8 cellular contexts compared by ENCODE assay signal in genomic region chr1:65309317-65310077, GRCh38. TPM values are rescaled to one million over a fixed set of nuclear protein-coding genes. Genes with fewer than 3 reads are reported as not detected.
DNase-seq lines count a peak whose midpoint lies in the region; ATAC-seq and TF ChIP-seq lines count a peak whose summit lies in the region.

DNAJC6 (plus strand) TSS chr1:65309543; CDS start chr1:65309746, 203 bp downstream.

- ATAC-seq in left lobe of liver: peak; percentile 99
- no peak for ATAC-seq in HG03025 (IDR thresholded peaks at IDR 0.05; ENCODE audit: low FRiP score, unreplicated experiment)

- no peaks in the 10 kb centered on the region for H3K36me3 ChIP-seq in BE2C

- H3K27me3 ChIP-seq in BE2C: no peaks in the 10 kb centered on the region

- H3K4me3 ChIP-seq in BE2C (ENCODE audit: low read depth, low read length): peak within 1 kb of the TSS; percentile 76

- no peaks in the 10 kb centered on the region for H3K4me1 ChIP-seq in BE2C

- peak; percentile 62 for DNase-seq in BE2C
- peak; percentile 29 for DNase-seq in HCEC 1CT
- DNase-seq in NCI-H226: peak; percentile 50
- DNase-seq in activated CD4-positive, alpha-beta T cell treated with anti-CD3 and anti-CD28 coated beads, Interleukin-2, amount 50 U/mL, for 48 hours: peak; percentile 64
- peak; percentile 38 to 79 for DNase-seq in dermis microvascular lymphatic vessel endothelial cell (ENCODE audit: low read depth in 2 of 2)
- DNase-seq in left lobe of liver (ENCODE audit: low spot score): peak; percentile 53
- peak; percentile 54 to 66 for DNase-seq in stimulated activated CD4-positive, alpha-beta T cell treated with anti-CD3 and anti-CD28 coated beads, Interleukin-2, amount 100 ng/mL, for 24 hours

- TF ChIP-seq CTCF in BE2C (IDR thresholded peaks at IDR 0.05; ENCODE audit: low read depth, low read length): no peak

- no peaks in the 10 kb centered on the region for H3K9me3 ChIP-seq in BE2C

RNA-seq across cellular contexts. Expression of gene DNAJC6, which starts in this region (rescaled TPM):
- 20.5 TPM for polyA plus RNA-seq in BE2C (2012; ENCODE audit: insufficient read depth, insufficient read length, low read depth)
- 3.6 and 5.8 TPM in 2 replicates for total RNA-seq in dermis microvascular lymphatic vessel endothelial cell
- 0.25 TPM for total RNA-seq in left lobe of liver

Comparison
In these comparisons a context has a peak if more than half of its experiments do, and no peak if none do; other contexts are left out.
1. Peak in DNase-seq and ATAC-seq in left lobe of liver; RNA of the gene not detected or under 1 TPM.